Comparison of ENCODE assay signal across 17 cellular contexts in the genomic region with DNA sequence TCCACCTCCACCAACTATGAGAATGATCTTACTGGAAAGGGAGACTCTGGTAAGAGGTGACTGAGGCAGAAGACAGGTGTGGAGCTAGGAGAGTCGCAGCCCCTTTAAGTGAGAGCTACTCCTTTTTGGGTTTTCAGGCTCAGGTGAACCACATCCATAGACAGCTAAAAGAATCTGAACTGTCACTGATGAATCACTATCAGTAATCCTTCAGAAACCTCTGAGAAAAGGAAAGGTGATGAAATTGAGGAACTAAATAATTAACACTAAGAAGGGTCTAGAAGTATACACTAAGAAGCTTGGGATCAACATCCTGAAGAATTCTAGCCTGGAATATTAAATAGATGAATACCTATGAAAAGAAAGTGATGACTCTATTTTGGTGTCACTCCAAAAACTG.
DNase-seq lines count a peak whose midpoint lies in the region; ATAC-seq and TF ChIP-seq lines count a peak whose summit lies in the region.
"Had no signal": no experiment of that assay in that cellular context is flagged by ENCODE, and none has a peak within 500 bp of the region (broad histone marks: within the 10 kb centered on the region; RNA-seq: fewer than 3 reads in every experiment).

No MANE protein-coding gene starts in this region.

- H3K9me3 ChIP-seq in Panc1 (ENCODE audit: control insufficient read depth, insufficient read depth, low read depth, low read length) (no peaks in the 10 kb centered on the region), muscle layer of colon (ENCODE audit: low read length) (no peaks in the 10 kb centered on the region)
- H3K9me3 ChIP-seq: SK-N-SH had no signal

- H3K27me3 ChIP-seq in Panc1 (ENCODE audit: control insufficient read depth, insufficient read depth, low read length) (no peaks in the 10 kb centered on the region), muscle layer of colon (ENCODE audit: control insufficient read depth in 1 of 2, insufficient read depth in 2 of 2, low read length in 2 of 2) (no peaks in the 10 kb centered on the region)

- H3K4me3 ChIP-seq in Panc1 (ENCODE audit: low read depth in 2 of 2, low read length in 2 of 2) (no peak overlapping the region), epithelial cell of esophagus (ENCODE audit: low read length) (no peak overlapping the region), muscle layer of colon (ENCODE audit: low read depth in 1 of 2, low read length in 2 of 2) (no peak overlapping the region)
- H3K4me3 ChIP-seq: GM12878 had no signal

- H3K4me1 ChIP-seq in Panc1 (ENCODE audit: control insufficient read depth, insufficient read depth, low read length), result peaks cover 31% of the 10 kb centered on the region
- peaks cover 87% of the 10 kb centered on the region for H3K4me1 ChIP-seq in muscle layer of colon (ENCODE audit: insufficient read depth, low read length)

- H3K27ac ChIP-seq in Panc1 (ENCODE audit: low read length) (peak overlapping the region; percentile 11; the same call in 1 of the 2 replicates), muscle layer of colon (ENCODE audit: low read depth, low read length) (peak overlapping the region; percentile 70), temporal lobe (ENCODE audit: low read depth, low read length) (peak overlapping the region; percentile 73)

- in situ Hi-C loops in Panc1 (cut with HindIII; ENCODE audit: low pct_unique_long_range_greater_than_20kb, low sequenced_read_pairs), result no loop called here

- H3K9ac ChIP-seq in muscle layer of colon (ENCODE audit: low read length), result no peak overlapping the region
- H3K9ac ChIP-seq: SK-N-SH had no signal

- intact Hi-C loops in Panc1 (cut with micrococcal nuclease; ENCODE audit: unreplicated experiment) (no loop called here), posterior cingulate gyrus (cut with DNase I) (loop anchor here (5.0 kb wide), 1 partner anchor 34 kb away; no protein-coding TSS in a partner anchor)

- no peak for DNase-seq in Panc1 (ENCODE audit: low read depth, low spot score)
- DNase-seq in epithelial cell of esophagus (ENCODE audit: low read depth), result peak; percentile 34
- DNase-seq in posterior cingulate gyrus, result no peak
- DNase-seq: activated CD4-positive, alpha-beta T cell treated with anti-CD3 and anti-CD28 coated beads, Interleukin-2, amount 50 U/mL, for 48 hours; activated naive CD8-positive, alpha-beta T cell treated with anti-CD3 and anti-CD28 coated beads, Interleukin-2, amount 50 U/mL, for 24 hours; activated T-cell treated with anti-CD3 and anti-CD28 coated beads, Interleukin-2, amount 50 U/mL, for 48 hours; CD8-positive, alpha-beta memory T cell; EL; NCI-H1694 treated with DMSO at 0.1 percent for 48 hours; SK-N-SH; stimulated activated naive CD4-positive, alpha-beta T cell treated with Interleukin-2 at 50 U/mL for 16 hours had no signal

- ATAC-seq in Panc1 (no peak), HG02642 (IDR thresholded peaks at IDR 0.05; ENCODE audit: poor library complexity, unreplicated experiment) (no peak), HG02798 (IDR thresholded peaks at IDR 0.05; ENCODE audit: poor library complexity, unreplicated experiment) (no peak), GM18517 (IDR thresholded peaks at IDR 0.05; ENCODE audit: unreplicated experiment) (no peak)
- ATAC-seq: activated naive CD8-positive, alpha-beta T cell treated with anti-CD3 and anti-CD28 coated beads, Interleukin-2, amount 50 U/mL, for 24 hours; GM12878 had no signal

- TF ChIP-seq CTCF in Panc1 (IDR thresholded peaks at IDR 0.05), result no peak
- no peak for TF ChIP-seq CTCF in epithelial cell of esophagus (IDR thresholded peaks at IDR 0.05; ENCODE audit: insufficient read depth, low read depth, low read length, missing control alignments)

- no TSS peak for BruUV-seq in Panc1 (replicated peaks; lab: Mats Ljungman, UMichigan)

- CTCF ChIA-PET in Panc1 (lab: Charles Lee), result interaction anchor here (0.9 to 1.4 kb wide), 2 partner anchors 47 to 448 kb away, joined by 3 to 11 read pairs; no protein-coding TSS in a partner anchor

- H3K36me3 ChIP-seq in Panc1 (ENCODE audit: control insufficient read depth, insufficient read depth, low read length), result no peaks in the 10 kb centered on the region
- H3K36me3 ChIP-seq in muscle layer of colon (ENCODE audit: insufficient read depth, low read length), result peaks cover 11% of the 10 kb centered on the region

- POLR2A ChIA-PET in Panc1 (lab: Charles Lee), result no interaction called here

Comparison
In these comparisons a context has a peak if more than half of its experiments do, and no peak if none do; other contexts are left out.
1. H3K27ac ChIP-seq: peak in every context shown above with its lines; median percentile 73 in temporal lobe; 70 in muscle layer of colon; 11 in Panc1.